Comparison of ENCODE assay signal across 1 cellular context in the genomic region with DNA sequence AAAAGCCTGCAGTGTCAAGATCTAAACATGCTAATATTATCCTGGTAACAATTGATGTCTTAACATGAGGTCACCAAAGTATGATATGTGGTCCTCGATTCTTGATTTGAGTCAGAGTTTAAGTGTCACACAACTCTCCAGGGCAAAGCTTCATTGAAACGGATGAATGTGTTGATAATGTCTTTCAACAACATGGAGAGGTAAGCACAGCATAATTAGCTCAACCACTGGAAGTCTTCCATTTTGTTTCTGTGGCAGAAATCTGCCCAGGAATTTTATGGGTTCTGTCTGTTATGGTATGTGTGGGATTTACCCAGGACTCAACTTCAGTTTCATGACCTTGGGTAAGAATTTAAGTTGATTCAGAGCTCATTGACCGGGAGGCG.
TF ChIP-seq lines count a peak whose summit lies in the region.

No MANE protein-coding gene starts in this region.

TF ChIP-seq in H1, 55 proteins besides CTCF, POLR2A, EP300 and RAD21 (continued from another document):
- TF ChIP-seq SP4 (IDR thresholded peaks at IDR 0.05; ENCODE audit: low read length), result no peak
- no peak for TF ChIP-seq POU5F1 (IDR thresholded peaks at IDR 0.05; ENCODE audit: low read depth, low read length)
- TF ChIP-seq TCF12 (IDR thresholded peaks at IDR 0.05; ENCODE audit: low read depth, low read length), result no peak
- TF ChIP-seq TAF7 (optimal IDR thresholded peaks at IDR 0.05; ENCODE audit: borderline replicate concordance, low read depth, low read length), result no peak
- TF ChIP-seq CREB1 (IDR thresholded peaks at IDR 0.05), result no peak
- TF ChIP-seq SIN3A (conservative IDR thresholded peaks at IDR 0.05 in 1 of 2, IDR thresholded peaks at IDR 0.05 in 1 of 2; ENCODE audit: low read depth in 1 of 2, low read length in 2 of 2), result no peak
- TF ChIP-seq, protein P1, sequence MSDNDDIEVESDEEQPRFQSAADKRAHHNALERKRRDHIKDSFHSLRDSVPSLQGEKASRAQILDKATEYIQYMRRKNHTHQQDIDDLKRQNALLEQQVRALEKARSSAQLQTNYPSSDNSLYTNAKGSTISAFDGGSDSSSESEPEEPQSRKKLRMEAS (IDR thresholded peaks at IDR 0.05), result no peak
- no peak for TF ChIP-seq ZNF274 (IDR thresholded peaks at IDR 0.05; ENCODE audit: borderline replicate concordance, extremely low read depth, low read length)
- no peak for TF ChIP-seq RBBP5 (IDR thresholded peaks at IDR 0.05; ENCODE audit: borderline replicate concordance, low read depth, low read length)
- TF ChIP-seq TEAD4 (IDR thresholded peaks at IDR 0.05; ENCODE audit: low read depth, low read length), result no peak
- no peak for TF ChIP-seq SUZ12 (IDR thresholded peaks at IDR 0.05; ENCODE audit: low read length)
- no peak for TF ChIP-seq CBX5 (IDR thresholded peaks at IDR 0.05; ENCODE audit: low read depth, low read length)
